8 cellular contexts compared by ENCODE assay signal in the genomic region with DNA sequence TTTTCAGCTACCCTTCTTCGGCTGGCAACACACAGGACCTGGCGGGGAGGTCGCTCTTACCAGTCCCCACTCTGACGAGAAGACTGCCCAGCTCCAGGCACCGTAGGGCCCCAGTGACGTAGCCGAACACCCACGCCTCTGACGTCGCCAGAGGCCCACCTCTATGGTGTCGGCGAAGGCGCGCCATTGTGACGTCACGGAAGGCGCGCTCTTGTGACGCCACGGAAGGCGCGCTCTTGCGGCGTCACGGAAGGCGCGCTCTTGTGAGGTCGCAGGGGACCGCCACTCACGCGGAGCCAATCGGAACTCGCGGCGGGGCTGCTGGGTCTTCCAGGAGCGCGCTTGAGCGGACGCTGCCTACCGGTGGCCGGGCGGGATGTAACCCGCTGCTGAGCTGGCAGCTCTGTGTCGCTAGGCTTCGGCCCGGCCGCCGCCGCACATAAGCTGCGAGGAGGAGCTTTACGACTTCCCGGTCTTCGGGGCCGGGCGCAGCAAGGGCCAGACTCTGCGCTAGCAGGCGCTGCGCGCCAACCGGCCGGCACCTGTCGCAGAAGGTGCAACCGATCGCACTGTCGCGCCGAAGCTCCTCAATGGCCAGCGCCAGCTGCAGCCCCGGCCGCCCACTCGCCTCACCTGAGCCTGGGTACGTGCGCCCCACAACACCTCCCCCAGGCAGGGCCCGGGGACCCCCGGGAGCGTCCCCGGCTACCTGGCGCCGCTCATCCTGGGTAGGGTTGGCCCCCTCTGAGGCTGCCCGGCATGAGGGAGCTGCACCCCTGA.
DNase-seq lines count a peak whose midpoint lies in the region; ATAC-seq and TF ChIP-seq lines count a peak whose summit lies in the region.
"Not testable (repeated sequence)": the region's sequence is repeated elsewhere in the genome, so short reads cannot be mapped to it uniquely, and the experiment has no call there.

No MANE protein-coding gene starts in this region.

- not testable (repeated sequence) for H3K4me1 ChIP-seq in upper lobe of right lung

- H3K27ac ChIP-seq in upper lobe of right lung: peak overlapping the region; percentile 98

- intact Hi-C loops in left cardiac atrium (cut with DNase I); posterior vena cava (cut with DNase I); upper lobe of right lung (cut with DNase I): not testable (repeated sequence)

- DNase-seq in GM13976 (ENCODE audit: low spot score): peak; percentile 92
- peak; percentile 73 for DNase-seq in NCI-H1436 treated with DMSO at 0.1 percent for 48 hours (lab: John Stamatoyannopoulos, UW)
- DNase-seq in T follicular helper cell (ENCODE audit: low read depth): peak; percentile 92
- DNase-seq in amniotic stem cell (lab: John Stamatoyannopoulos, UW): peak; percentile 90
- peak; percentile 96 for DNase-seq in left cardiac atrium
- peak; percentile 99 for DNase-seq in posterior vena cava (ENCODE audit: low spot score)
- DNase-seq in upper lobe of right lung: peak; percentile 97

- peak overlapping the region; percentile 67 for H3K4me3 ChIP-seq in upper lobe of right lung

- not testable (repeated sequence) for TF ChIP-seq CTCF in GM13976 (IDR thresholded peaks at IDR 0.05; ENCODE audit: borderline replicate concordance, control extremely low read depth, extremely low read depth, insufficient read depth, missing control alignments)
- TF ChIP-seq CTCF in upper lobe of right lung (IDR thresholded peaks at IDR 0.05): peak; percentile 28

- peak; percentile 100 for ATAC-seq in HG02852 (IDR thresholded peaks at IDR 0.05; ENCODE audit: unreplicated experiment)
- peak; percentile 100 for ATAC-seq in left cardiac atrium
- ATAC-seq in upper lobe of right lung: peak; percentile 100

- not testable (repeated sequence) for H3K27me3 ChIP-seq in upper lobe of right lung

- in situ Hi-C loops in GM13976 (cut with MboI; ENCODE audit: low sequenced_read_pairs, unreplicated experiment): not testable (repeated sequence)

- not testable (repeated sequence) for H3K9me3 ChIP-seq in upper lobe of right lung

- not testable (repeated sequence) for H3K36me3 ChIP-seq in upper lobe of right lung

Comparison
In these comparisons a context has a peak if more than half of its experiments do, and no peak if none do; other contexts are left out.
1. Peak in every context shown above with its lines: DNase-seq, ATAC-seq, H3K4me3 ChIP-seq and H3K27ac ChIP-seq.